18 cellular contexts compared by ENCODE assay signal in the genomic region with DNA sequence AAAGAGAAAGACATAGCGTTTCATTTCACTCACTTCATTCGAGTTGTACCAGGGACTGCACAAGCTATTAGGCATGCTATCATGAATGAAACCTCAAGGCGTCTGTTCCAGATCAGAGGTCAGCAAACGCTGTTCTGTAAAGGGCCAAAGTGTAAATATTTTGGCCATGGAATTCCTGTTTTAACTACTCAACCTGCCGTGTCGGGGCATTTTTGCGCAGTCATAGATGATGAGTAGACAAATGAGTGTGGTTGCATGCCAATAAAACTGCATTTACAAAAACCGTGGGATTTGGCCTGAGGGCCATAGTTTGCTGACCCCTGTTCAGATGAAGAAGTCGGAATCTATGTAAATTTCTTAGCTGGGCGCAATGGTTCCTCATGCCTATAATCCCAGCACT. TPM values are rescaled to one million over a fixed set of nuclear protein-coding genes. Genes with fewer than 3 reads are reported as not detected.
DNase-seq lines count a peak whose midpoint lies in the region; ATAC-seq, FAIRE-seq and TF ChIP-seq lines count a peak whose summit lies in the region.
"Had no signal": no experiment of that assay in that cellular context is flagged by ENCODE, and none has a peak within 500 bp of the region (broad histone marks: within the 10 kb centered on the region; RNA-seq: fewer than 3 reads in every experiment).

No MANE protein-coding gene starts in this region.

- 36 to 46% methylated on average over 10 of the region's 10 CpGs for WGBS in pancreas, 2 donors

- H3K27me3 ChIP-seq in pancreas (no peaks in the 10 kb centered on the region), MG63 (no peaks in the 10 kb centered on the region)
- H3K27me3 ChIP-seq: tibial nerve had no signal

- in situ Hi-C loops in Caki2 (cut with HindIII; ENCODE audit: low pct_unique_long_range_greater_than_20kb, low sequenced_read_pairs) = no loop called here

- intact Hi-C loops in pancreas (cut with DNase I) = no loop called here

- H3K4me3 ChIP-seq in epithelial cell of proximal tubule (ENCODE audit: low read depth, low read length) (no peak overlapping the region), pancreas (no peak overlapping the region), MG63 (no peak overlapping the region)
- H3K4me3 ChIP-seq: tibial nerve had no signal

- ATAC-seq in pancreas (peak; percentile 22 to 46 (median 36)), GM18861 (IDR thresholded peaks at IDR 0.05; ENCODE audit: unreplicated experiment) (no peak)
- ATAC-seq: activated CD4-positive, alpha-beta T cell treated with anti-CD3 and anti-CD28 coated beads for 36 hours; esophagus mucosa; naive thymus-derived CD8-positive, alpha-beta T cell had no signal

- TF ChIP-seq CTCF in epithelial cell of proximal tubule (conservative IDR thresholded peaks at IDR 0.05; ENCODE audit: low read depth, low read length) (no peak), pancreas (IDR thresholded peaks at IDR 0.05) (no peak)

- peak overlapping the region in 2 of 4 donors; percentile 25 to 55 for H3K27ac ChIP-seq in pancreas
- H3K27ac ChIP-seq: tibial nerve had no signal

- H3K9me3 ChIP-seq in pancreas (no peaks in the 10 kb centered on the region), MG63 (no peaks in the 10 kb centered on the region)
- H3K9me3 ChIP-seq: tibial nerve had no signal

- no peak for FAIRE-seq in pancreas (lab: Jason Lieb, UNC)

- peaks cover 0 to 4% (median 3%) of the 10 kb centered on the region in 3 donors for H3K4me1 ChIP-seq in pancreas

- H3K36me3 ChIP-seq in pancreas = no peaks in the 10 kb centered on the region
- no peaks in the 10 kb centered on the region for H3K36me3 ChIP-seq in MG63
- H3K36me3 ChIP-seq: tibial nerve had no signal

- DNase-seq in Caki2 (ENCODE audit: low read depth) (peak; percentile 92), HuH-7.5 (ENCODE audit: low spot score) (peak; percentile 28), epithelial cell of proximal tubule (ENCODE audit: low read depth) (peak; percentile 97), pancreas (no peak), MG63 (no peak), SHP77 treated with DMSO at 0.1 percent for 48 hours (lab: John Stamatoyannopoulos, UW) (no peak), occipital lobe (lab: John Stamatoyannopoulos, UW) (no peak)
- DNase-seq: activated CD4-positive, alpha-beta T cell treated with anti-CD3 and anti-CD28 coated beads for 36 hours; CD4-positive, alpha-beta memory T cell; central memory CD4-positive, alpha-beta T cell; DND-41; HFFc6; naive thymus-derived CD8-positive, alpha-beta T cell; NCI-H1417 treated with DMSO at 0.1 percent for 48 hours; RPMI8226 had no signal

RNA-seq across cellular contexts. Expression of gene INSR, which starts 6.5 kb away (rescaled TPM):
- 0.64 and 7.0 TPM in 2 replicates for total RNA-seq in Caki2 (2014; rRNA removed; shearing (Covaris generic); ENCODE audit: low replicate concordance)
- total RNA-seq in epithelial cell of proximal tubule = 5.1 and 18.0 TPM in 2 replicates
- total RNA-seq in pancreas = 100 to 1,000 TPM in 5 of 6 donors, 10 to 100 TPM in 1; 90.5 to 205 (median 129) TPM
- polyA plus RNA-seq in pancreas = 10 to 100 TPM; 45.1 to 48.7 TPM
- 3.9 and 7.6 TPM in 2 replicates for total RNA-seq in MG63 (2014; rRNA removed; shearing (Covaris generic); ENCODE audit: low replicate concordance)
- 84.7 TPM for total RNA-seq in occipital lobe

Comparison
In these comparisons a context has a peak if more than half of its experiments do, and no peak if none do; other contexts are left out.
1. DNase-seq: peak in Caki2 (single experiment), HuH-7.5 (single experiment) and epithelial cell of proximal tubule (single experiment); none in pancreas (0 of 6), MG63 (single experiment), SHP77 treated with DMSO at 0.1 percent for 48 hours (single experiment) and occipital lobe (single experiment).